In genomic region chr2:36441816-36442215, GRCh38 we compare ENCODE assay signal across 12 cellular contexts.
DNase-seq lines count a peak whose midpoint lies in the region; ATAC-seq, FAIRE-seq and TF ChIP-seq lines count a peak whose summit lies in the region.
"Had no signal": no experiment of that assay in that cellular context is flagged by ENCODE, and none has a peak within 500 bp of the region (broad histone marks: within the 10 kb centered on the region; RNA-seq: fewer than 3 reads in every experiment).

No MANE protein-coding gene starts in this region.

- H3K36me3 ChIP-seq in rectal smooth muscle tissue (ENCODE audit: control insufficient read depth, insufficient read depth, low read length), result no peaks in the 10 kb centered on the region

- no peak overlapping the region for H3K4me3 ChIP-seq in rectal smooth muscle tissue (ENCODE audit: low read length)
- H3K4me3 ChIP-seq: SK-N-MC, upper lobe of left lung had no signal

- no peak overlapping the region for H3K9ac ChIP-seq in rectal smooth muscle tissue (ENCODE audit: low read length)

- H3K4me3 Mint-ChIP-seq in chondrocyte (ENCODE audit: unreplicated experiment), result no peak overlapping the region

- H3K9me3 Mint-ChIP-seq in chondrocyte (ENCODE audit: low read depth), result no peaks in the 10 kb centered on the region

- H3K27ac ChIP-seq in rectal smooth muscle tissue (ENCODE audit: low read depth, low read length), result peak overlapping the region; percentile 58
- H3K27ac ChIP-seq: SK-N-MC had no signal

- H3K27me3 ChIP-seq in rectal smooth muscle tissue (ENCODE audit: control insufficient read depth, insufficient read depth, low read length), result no peaks in the 10 kb centered on the region
- H3K27me3 ChIP-seq: upper lobe of left lung had no signal

- no peaks in the 10 kb centered on the region for H3K27me3 Mint-ChIP-seq in chondrocyte (ENCODE audit: low read depth)

- H3K4me1 Mint-ChIP-seq in chondrocyte (ENCODE audit: low read depth), result peaks cover 69% of the 10 kb centered on the region

- no peak for FAIRE-seq in RCC 7860 (lab: Jason Lieb, UNC)

- peaks cover 12% of the 10 kb centered on the region for H3K4me1 ChIP-seq in rectal smooth muscle tissue (ENCODE audit: control insufficient read depth, insufficient read depth, low read length)

- DNase-seq in LHCN-M2 (ENCODE audit: low read depth) (peak; percentile 92), chondrocyte (ENCODE audit: low spot score) (no peak), GM13976 (ENCODE audit: low spot score) (no peak), RCC 7860 (ENCODE audit: low spot score) (no peak), A172 (ENCODE audit: low spot score) (no peak)
- DNase-seq: effector memory CD4-positive, alpha-beta T cell; NCI-H1417 treated with DMSO at 0.1 percent for 48 hours had no signal

- in situ Hi-C loops in GM13976 (cut with MboI; ENCODE audit: low sequenced_read_pairs, unreplicated experiment), result no loop called here

- H3K27ac Mint-ChIP-seq in chondrocyte (ENCODE audit: unreplicated experiment), result peak overlapping the region; percentile 77

- TF ChIP-seq CTCF in chondrocyte (IDR thresholded peaks at IDR 0.05) (no peak), GM13976 (IDR thresholded peaks at IDR 0.05; ENCODE audit: borderline replicate concordance, control extremely low read depth, extremely low read depth, insufficient read depth, missing control alignments) (no peak)

- ATAC-seq in GM18498 (IDR thresholded peaks at IDR 0.05; ENCODE audit: unreplicated experiment), result peak; percentile 67
- ATAC-seq in HG02938 (IDR thresholded peaks at IDR 0.05; ENCODE audit: unreplicated experiment), result no peak

- peaks cover 39% of the 10 kb centered on the region for H3K36me3 Mint-ChIP-seq in chondrocyte (ENCODE audit: low read depth)
